ENCODE assay signal across 1 cellular context in the genomic region with DNA sequence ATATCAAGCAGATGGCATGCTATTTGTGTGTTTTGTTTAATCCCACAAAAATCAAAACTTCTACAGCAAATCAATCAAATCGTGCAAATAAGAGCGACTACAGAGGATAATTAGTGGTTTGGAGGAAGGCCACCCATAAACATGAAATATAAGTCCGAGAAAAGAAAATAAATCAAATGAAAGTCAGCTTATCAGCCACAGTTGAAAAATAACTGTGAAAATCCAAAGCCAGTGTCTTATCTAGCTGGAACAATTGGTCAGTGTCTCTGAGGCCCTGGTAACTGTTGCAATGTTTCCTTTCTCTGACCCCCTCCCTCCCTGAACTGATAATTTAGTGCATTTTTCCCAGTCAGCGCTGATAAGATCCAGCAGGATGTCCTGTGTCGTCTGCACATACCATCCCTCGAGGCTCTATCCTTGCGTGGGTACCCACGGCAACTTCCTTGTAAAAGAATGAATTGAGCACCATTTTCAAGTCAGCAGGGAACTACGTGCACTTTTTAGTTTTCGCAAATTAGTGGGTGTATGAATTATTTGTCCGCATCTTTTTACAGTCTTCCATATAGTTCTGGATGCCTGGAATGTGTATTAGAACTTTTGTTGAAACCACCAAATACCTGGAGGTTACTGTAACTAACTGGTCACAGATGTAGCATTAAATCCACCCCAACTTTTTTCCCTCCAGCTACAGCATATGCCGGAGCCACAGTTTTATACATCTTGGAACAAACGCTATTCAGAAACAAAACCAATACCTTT.
A peak's percentile ranks its signal among the peaks of the same experiment; 100 is the strongest.
TF ChIP-seq lines count a peak whose summit lies in the region.

No MANE protein-coding gene starts in this region.

TF ChIP-seq in K562, 482 proteins besides CTCF, POLR2A, EP300 and RAD21 (continued from another document and continues in another):
- no peak for TF ChIP-seq HIVEP1 (CRISPR knock-in tag; IDR thresholded peaks at IDR 0.05)
- no peak for TF ChIP-seq RB1 (IDR thresholded peaks at IDR 0.05; ENCODE audit: low read depth)
- peak; percentile 84 for TF ChIP-seq TCF3 (CRISPR knock-in tag; IDR thresholded peaks at IDR 0.05)
- TF ChIP-seq ZNF12 (CRISPR knock-in tag; IDR thresholded peaks at IDR 0.05) = no peak
- no peak for TF ChIP-seq PHTF2 (CRISPR knock-in tag; IDR thresholded peaks at IDR 0.05)
- TF ChIP-seq ZNF830 (CRISPR knock-in tag; IDR thresholded peaks at IDR 0.05) = no peak
- TF ChIP-seq ZNF239 (CRISPR knock-in tag; IDR thresholded peaks at IDR 0.05) = peak; percentile 56; the same call in 1 of the 2 replicates
- TF ChIP-seq GATAD2A (IDR thresholded peaks at IDR 0.05) = no peak
- TF ChIP-seq LEF1 (IDR thresholded peaks at IDR 0.05) = peak; percentile 43; the same call in 1 of the 2 replicates
- TF ChIP-seq ASH1L (IDR thresholded peaks at IDR 0.05; ENCODE audit: borderline replicate concordance, low read depth, partially characterized antibody) = no peak
- TF ChIP-seq, protein P1, sequence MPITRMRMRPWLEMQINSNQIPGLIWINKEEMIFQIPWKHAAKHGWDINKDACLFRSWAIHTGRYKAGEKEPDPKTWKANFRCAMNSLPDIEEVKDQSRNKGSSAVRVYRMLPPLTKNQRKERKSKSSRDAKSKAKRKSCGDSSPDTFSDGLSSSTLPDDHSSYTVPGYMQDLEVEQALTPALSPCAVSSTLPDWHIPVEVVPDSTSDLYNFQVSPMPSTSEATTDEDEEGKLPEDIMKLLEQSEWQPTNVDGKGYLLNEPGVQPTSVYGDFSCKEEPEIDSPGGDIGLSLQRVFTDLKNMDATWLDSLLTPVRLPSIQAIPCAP (CRISPR knock-in tag; IDR thresholded peaks at IDR 0.05; ENCODE audit: borderline replicate concordance) = no peak
- no peak for TF ChIP-seq PPARD (CRISPR knock-in tag; IDR thresholded peaks at IDR 0.05)
- TF ChIP-seq, protein P2, sequence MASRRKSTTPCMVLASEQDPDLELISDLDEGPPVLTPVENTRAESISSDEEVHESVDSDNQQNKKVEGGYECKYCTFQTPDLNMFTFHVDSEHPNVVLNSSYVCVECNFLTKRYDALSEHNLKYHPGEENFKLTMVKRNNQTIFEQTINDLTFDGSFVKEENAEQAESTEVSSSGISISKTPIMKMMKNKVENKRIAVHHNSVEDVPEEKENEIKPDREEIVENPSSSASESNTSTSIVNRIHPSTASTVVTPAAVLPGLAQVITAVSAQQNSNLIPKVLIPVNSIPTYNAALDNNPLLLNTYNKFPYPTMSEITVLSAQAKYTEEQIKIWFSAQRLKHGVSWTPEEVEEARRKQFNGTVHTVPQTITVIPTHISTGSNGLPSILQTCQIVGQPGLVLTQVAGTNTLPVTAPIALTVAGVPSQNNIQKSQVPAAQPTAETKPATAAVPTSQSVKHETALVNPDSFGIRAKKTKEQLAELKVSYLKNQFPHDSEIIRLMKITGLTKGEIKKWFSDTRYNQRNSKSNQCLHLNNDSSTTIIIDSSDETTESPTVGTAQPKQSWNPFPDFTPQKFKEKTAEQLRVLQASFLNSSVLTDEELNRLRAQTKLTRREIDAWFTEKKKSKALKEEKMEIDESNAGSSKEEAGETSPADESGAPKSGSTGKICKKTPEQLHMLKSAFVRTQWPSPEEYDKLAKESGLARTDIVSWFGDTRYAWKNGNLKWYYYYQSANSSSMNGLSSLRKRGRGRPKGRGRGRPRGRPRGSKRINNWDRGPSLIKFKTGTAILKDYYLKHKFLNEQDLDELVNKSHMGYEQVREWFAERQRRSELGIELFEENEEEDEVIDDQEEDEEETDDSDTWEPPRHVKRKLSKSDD (conservative IDR thresholded peaks at IDR 0.05; ENCODE audit: low read length) = no peak
- TF ChIP-seq EZH2 (IDR thresholded peaks at IDR 0.05; ENCODE audit: borderline replicate concordance, low read depth, low read length) = no peak
- TF ChIP-seq NR2F6 (CRISPR knock-in tag; IDR thresholded peaks at IDR 0.05) = no peak
- TF ChIP-seq SRSF9 (IDR thresholded peaks at IDR 0.05; ENCODE audit: borderline replicate concordance, low read depth, low read length) = no peak
- TF ChIP-seq GATAD2B (IDR thresholded peaks at IDR 0.05; ENCODE audit: borderline replicate concordance) = no peak
- TF ChIP-seq, protein P3, sequence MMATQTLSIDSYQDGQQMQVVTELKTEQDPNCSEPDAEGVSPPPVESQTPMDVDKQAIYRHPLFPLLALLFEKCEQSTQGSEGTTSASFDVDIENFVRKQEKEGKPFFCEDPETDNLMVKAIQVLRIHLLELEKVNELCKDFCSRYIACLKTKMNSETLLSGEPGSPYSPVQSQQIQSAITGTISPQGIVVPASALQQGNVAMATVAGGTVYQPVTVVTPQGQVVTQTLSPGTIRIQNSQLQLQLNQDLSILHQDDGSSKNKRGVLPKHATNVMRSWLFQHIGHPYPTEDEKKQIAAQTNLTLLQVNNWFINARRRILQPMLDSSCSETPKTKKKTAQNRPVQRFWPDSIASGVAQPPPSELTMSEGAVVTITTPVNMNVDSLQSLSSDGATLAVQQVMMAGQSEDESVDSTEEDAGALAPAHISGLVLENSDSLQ (IDR thresholded peaks at IDR 0.05) = peak; percentile 89
- no peak for TF ChIP-seq LARP7 (IDR thresholded peaks at IDR 0.05)
- TF ChIP-seq, protein P4, sequence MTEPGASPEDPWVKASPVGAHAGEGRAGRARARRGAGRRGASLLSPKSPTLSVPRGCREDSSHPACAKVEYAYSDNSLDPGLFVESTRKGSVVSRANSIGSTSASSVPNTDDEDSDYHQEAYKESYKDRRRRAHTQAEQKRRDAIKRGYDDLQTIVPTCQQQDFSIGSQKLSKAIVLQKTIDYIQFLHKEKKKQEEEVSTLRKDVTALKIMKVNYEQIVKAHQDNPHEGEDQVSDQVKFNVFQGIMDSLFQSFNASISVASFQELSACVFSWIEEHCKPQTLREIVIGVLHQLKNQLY (CRISPR knock-in tag; conservative IDR thresholded peaks at IDR 0.05) = no peak
- peak; percentile 87 for TF ChIP-seq TAL1 (IDR thresholded peaks at IDR 0.05)
- TF ChIP-seq, protein P5, sequence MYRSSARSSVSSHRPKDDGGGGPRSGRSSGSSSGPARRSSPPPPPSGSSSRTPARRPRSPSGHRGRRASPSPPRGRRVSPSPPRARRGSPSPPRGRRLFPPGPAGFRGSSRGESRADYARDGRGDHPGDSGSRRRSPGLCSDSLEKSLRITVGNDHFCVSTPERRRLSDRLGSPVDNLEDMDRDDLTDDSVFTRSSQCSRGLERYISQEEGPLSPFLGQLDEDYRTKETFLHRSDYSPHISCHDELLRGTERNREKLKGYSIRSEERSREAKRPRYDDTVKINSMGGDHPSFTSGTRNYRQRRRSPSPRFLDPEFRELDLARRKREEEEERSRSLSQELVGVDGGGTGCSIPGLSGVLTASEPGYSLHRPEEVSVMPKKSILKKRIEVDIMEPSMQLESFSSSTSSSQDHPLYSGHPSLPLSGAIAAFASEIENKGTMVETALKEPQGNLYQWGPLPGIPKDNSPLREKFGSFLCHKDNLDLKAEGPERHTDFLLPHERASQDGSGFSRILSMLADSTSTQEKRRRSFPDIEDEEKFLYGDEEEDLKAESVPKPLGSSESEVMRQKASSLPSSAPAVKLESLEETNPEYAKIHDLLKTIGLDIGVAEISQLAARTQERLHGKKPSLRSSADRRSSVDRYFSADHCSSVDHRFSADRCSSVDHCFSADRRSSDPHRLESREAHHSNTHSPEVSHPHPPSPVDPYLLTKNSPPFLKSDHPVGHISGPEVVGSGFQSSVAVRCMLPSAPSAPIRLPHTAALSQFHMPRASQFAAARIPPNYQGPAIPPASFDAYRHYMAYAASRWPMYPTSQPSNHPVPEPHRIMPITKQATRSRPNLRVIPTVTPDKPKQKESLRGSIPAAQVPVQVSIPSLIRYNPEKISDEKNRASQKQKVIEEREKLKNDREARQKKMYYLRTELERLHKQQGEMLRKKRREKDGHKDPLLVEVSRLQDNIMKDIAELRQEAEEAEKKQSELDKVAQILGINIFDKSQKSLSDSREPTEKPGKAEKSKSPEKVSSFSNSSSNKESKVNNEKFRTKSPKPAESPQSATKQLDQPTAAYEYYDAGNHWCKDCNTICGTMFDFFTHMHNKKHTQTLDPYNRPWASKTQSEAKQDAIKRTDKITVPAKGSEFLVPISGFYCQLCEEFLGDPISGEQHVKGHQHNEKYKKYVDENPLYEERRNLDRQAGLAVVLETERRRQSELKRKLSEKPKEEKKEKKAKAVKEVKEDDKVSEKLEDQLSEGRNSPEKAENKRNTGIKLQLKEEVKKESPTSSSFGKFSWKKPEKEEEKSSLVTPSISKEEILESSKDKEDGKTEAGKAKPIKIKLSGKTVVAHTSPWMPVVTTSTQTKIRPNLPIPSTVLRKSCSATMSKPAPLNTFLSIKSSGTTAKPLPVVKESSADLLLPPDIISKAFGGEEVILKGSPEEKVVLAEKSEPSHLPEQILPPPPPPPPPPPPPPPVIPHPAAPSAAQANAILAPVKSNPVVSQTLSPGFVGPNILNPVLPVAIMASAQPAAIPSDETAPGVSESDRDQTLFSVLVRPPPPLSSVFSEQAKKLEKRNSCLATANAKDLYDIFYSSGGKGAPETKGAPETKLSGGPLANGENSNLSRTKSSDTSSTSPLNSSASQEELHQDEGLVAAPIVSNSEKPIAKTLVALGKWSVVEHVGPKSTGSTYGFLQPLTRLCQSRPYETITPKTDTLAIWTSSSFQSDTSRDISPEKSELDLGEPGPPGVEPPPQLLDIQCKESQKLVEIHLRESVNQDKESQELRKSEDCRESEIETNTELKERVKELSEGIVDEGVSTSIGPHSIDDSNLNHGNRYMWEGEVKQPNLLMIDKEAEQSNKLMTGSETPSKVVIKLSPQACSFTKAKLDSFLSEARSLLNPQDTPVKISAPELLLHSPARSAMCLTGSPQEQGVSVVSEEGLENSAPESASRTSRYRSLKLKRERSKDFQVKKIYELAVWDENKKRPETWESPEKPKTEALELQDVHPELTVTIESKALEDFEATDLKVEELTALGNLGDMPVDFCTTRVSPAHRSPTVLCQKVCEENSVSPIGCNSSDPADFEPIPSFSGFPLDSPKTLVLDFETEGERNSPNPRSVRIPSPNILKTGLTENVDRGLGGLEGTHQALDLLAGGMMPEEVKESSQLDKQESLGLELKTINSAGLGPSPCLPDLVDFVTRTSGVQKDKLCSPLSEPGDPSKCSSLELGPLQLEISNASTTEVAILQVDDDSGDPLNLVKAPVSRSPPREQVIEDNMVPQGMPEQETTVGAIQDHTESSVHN (IDR thresholded peaks at IDR 0.05; ENCODE audit: borderline replicate concordance in 1 of 2, low read depth in 1 of 2) = no peak
- TF ChIP-seq GTF2E2 (tag; IDR thresholded peaks at IDR 0.05) = 0 out of 2 replicates have a peak, but pooled peaks have one; percentile 41
- TF ChIP-seq E2F3 (CRISPR knock-in tag; IDR thresholded peaks at IDR 0.05) = no peak
- TF ChIP-seq PCBP1 (IDR thresholded peaks at IDR 0.05; ENCODE audit: low read depth, low read length, poor library complexity, severe bottlenecking) = no peak
- no peak for TF ChIP-seq RBBP5 (IDR thresholded peaks at IDR 0.05; ENCODE audit: borderline replicate concordance, insufficient read depth, low read length, poor library complexity, severe bottlenecking)
- TF ChIP-seq HDAC2 (IDR thresholded peaks at IDR 0.05) = peak; percentile 98
- TF ChIP-seq SAP30 (IDR thresholded peaks at IDR 0.05; ENCODE audit: borderline replicate concordance, insufficient read depth, low read depth, low read length, poor library complexity, severe bottlenecking) = no peak
- TF ChIP-seq FOS (IDR thresholded peaks at IDR 0.05; ENCODE audit: extremely low read depth, insufficient read length) = no peak
- TF ChIP-seq ZFX (CRISPR knock-in tag; IDR thresholded peaks at IDR 0.05) = no peak
- no peak for TF ChIP-seq HNRNPK (IDR thresholded peaks at IDR 0.05; ENCODE audit: low read depth, low read length, poor library complexity, severe bottlenecking)
- TF ChIP-seq NR3C1 (CRISPR knock-in tag; IDR thresholded peaks at IDR 0.05) = no peak
- TF ChIP-seq CXXC5 (CRISPR knock-in tag; IDR thresholded peaks at IDR 0.05) = peak; percentile 51
- TF ChIP-seq ILF3 (IDR thresholded peaks at IDR 0.05; ENCODE audit: borderline replicate concordance) = no peak
- TF ChIP-seq, protein P6, sequence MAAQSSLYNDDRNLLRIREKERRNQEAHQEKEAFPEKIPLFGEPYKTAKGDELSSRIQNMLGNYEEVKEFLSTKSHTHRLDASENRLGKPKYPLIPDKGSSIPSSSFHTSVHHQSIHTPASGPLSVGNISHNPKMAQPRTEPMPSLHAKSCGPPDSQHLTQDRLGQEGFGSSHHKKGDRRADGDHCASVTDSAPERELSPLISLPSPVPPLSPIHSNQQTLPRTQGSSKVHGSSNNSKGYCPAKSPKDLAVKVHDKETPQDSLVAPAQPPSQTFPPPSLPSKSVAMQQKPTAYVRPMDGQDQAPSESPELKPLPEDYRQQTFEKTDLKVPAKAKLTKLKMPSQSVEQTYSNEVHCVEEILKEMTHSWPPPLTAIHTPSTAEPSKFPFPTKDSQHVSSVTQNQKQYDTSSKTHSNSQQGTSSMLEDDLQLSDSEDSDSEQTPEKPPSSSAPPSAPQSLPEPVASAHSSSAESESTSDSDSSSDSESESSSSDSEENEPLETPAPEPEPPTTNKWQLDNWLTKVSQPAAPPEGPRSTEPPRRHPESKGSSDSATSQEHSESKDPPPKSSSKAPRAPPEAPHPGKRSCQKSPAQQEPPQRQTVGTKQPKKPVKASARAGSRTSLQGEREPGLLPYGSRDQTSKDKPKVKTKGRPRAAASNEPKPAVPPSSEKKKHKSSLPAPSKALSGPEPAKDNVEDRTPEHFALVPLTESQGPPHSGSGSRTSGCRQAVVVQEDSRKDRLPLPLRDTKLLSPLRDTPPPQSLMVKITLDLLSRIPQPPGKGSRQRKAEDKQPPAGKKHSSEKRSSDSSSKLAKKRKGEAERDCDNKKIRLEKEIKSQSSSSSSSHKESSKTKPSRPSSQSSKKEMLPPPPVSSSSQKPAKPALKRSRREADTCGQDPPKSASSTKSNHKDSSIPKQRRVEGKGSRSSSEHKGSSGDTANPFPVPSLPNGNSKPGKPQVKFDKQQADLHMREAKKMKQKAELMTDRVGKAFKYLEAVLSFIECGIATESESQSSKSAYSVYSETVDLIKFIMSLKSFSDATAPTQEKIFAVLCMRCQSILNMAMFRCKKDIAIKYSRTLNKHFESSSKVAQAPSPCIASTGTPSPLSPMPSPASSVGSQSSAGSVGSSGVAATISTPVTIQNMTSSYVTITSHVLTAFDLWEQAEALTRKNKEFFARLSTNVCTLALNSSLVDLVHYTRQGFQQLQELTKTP (IDR thresholded peaks at IDR 0.05; ENCODE audit: low read depth in 1 of 2, partially characterized antibody in 2 of 2) = peak in 1 of 2 experiments; percentile 56
- TF ChIP-seq ETS2 (tag; IDR thresholded peaks at IDR 0.05; ENCODE audit: borderline replicate concordance, poor library complexity, severe bottlenecking) = no peak
- TF ChIP-seq POU5F1 (IDR thresholded peaks at IDR 0.05; ENCODE audit: borderline replicate concordance, low read depth, low read length, partially characterized antibody) = no peak
- TF ChIP-seq ZNF217 (CRISPR knock-in tag; IDR thresholded peaks at IDR 0.05) = no peak
- no peak for TF ChIP-seq NR2C1 (IDR thresholded peaks at IDR 0.05)
- 0 out of 2 replicates have a peak, but pooled peaks have one; percentile 29 for TF ChIP-seq NR2C1 (tag; IDR thresholded peaks at IDR 0.05)
- TF ChIP-seq NR4A1 (CRISPR knock-in tag; IDR thresholded peaks at IDR 0.05) = no peak
- TF ChIP-seq NR4A1 (tag; IDR thresholded peaks at IDR 0.05) = 0 out of 2 replicates have a peak, but pooled peaks have one; percentile 28
- no peak for TF ChIP-seq ZNF445 (CRISPR knock-in tag; IDR thresholded peaks at IDR 0.05; ENCODE audit: low read depth)
- no peak for TF ChIP-seq NFYB (IDR thresholded peaks at IDR 0.05; ENCODE audit: extremely low read depth, insufficient read length)
- no peak for TF ChIP-seq IFI16 (CRISPR knock-in tag; IDR thresholded peaks at IDR 0.05)
- TF ChIP-seq BRF1 (IDR thresholded peaks at IDR 0.05; ENCODE audit: borderline replicate concordance, extremely low read depth, insufficient read length) = no peak
- TF ChIP-seq CAMTA2 (CRISPR knock-in tag; conservative IDR thresholded peaks at IDR 0.05) = no peak
- peak; percentile 86 for TF ChIP-seq SMAD4 (CRISPR knock-in tag; conservative IDR thresholded peaks at IDR 0.05)
- TF ChIP-seq SIN3B (IDR thresholded peaks at IDR 0.05; ENCODE audit: low read depth) = no peak
